8 cellular contexts compared by ENCODE assay signal in the genomic region with DNA sequence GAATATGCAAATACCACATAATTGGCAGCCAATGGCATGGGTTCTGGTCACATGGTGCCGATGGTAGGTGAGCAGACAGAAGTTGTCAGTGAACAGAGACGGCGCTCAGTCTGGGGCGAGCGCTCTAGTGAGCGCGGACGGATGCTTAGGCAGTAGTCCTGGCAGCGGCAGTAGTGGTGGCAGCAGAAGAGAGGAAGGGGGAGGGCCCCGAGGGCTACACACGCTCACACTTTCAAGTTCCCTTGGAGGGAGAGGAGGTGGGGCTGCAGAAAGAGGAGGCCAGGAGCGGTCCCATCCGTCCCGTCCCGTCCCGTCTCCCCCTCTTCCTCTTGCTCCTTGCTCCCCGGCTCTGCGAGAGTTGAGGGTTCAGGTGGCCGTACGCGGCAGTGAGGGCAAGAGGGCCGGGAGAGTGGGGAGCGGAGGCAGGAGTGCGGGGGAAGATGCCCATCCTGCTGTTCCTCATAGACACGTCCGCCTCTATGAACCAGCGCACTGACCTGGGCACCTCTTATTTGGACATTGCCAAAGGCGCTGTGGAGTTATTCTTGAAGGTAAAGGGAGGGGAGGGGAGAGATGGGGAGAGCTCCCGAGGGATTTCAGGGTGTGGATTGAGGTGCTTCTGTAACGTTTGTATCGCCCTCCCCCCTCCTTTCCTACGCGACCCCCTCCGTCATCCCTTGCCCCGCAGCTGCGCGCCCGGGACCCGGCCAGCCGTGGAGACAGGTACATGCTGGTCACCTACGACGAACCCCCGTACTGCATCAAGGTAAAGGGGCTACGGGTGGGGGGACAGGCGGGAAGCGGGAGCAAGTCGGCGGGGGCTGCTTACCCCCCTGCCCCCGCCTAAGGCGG.
A peak's percentile ranks its signal among the peaks of the same experiment; 100 is the strongest.
DNase-seq lines count a peak whose midpoint lies in the region; ATAC-seq lines count a peak whose summit lies in the region.

A gene with protein sequence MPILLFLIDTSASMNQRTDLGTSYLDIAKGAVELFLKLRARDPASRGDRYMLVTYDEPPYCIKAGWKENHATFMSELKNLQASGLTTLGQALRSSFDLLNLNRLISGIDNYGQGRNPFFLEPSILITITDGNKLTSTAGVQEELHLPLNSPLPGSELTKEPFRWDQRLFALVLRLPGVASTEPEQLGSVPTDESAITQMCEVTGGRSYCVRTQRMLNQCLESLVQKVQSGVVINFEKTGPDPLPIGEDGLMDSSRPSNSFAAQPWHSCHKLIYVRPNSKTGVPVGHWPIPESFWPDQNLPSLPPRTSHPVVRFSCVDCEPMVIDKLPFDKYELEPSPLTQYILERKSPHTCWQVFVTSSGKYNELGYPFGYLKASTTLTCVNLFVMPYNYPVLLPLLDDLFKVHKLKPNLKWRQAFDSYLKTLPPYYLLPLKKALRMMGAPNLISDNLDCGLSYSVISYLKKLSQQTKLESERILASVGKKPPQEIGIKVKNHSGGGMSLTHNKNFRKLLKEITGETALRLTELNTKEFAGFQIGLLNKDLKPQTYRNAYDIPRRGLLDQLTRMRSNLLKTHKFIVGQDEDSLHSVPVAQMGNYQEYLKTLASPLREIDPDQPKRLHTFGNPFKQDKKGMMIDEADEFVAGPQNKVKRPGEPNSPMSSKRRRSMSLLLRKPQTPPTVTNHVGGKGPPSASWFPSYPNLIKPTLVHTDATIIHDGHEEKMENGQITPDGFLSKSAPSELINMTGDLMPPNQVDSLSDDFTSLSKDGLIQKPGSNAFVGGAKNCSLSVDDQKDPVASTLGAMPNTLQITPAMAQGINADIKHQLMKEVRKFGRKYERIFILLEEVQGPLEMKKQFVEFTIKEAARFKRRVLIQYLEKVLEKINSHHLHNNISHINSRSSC (plus strand): TSS at position 108 of the 852 bp plus-strand sequence. CDS start 333 bp downstream, at position 441.

- ATAC-seq in HG02970 (IDR thresholded peaks at IDR 0.05; ENCODE audit: low FRiP score, unreplicated experiment) = peak; percentile 69

- DNase-seq in NCI-H1417 (lab: John Stamatoyannopoulos, UW) (peak; percentile 9 to 64 (median 49)), NCI-H1417 treated with DMSO at 0.1 percent for 48 hours (lab: John Stamatoyannopoulos, UW) (no peak), NCI-H2196 (lab: John Stamatoyannopoulos, UW; ENCODE audit: unreplicated experiment) (peak; percentile 73), caudate nucleus (lab: John Stamatoyannopoulos, UW) (peak; percentile 15 to 95 (median 75)), iris pigment epithelial cell (ENCODE audit: low read depth) (peak; percentile 91)
- peak; percentile 26 to 77 (median 68) for DNase-seq in activated CD4-positive, CD25-positive, alpha-beta regulatory T cell (lab: John Stamatoyannopoulos, UW)
- peak; percentile 65 for DNase-seq in stimulated activated CD4-positive, alpha-beta T cell treated with anti-CD3 and anti-CD28 coated beads, Interleukin-12 subunit alpha, Interleukin-12 subunit beta, amount 100 ng/mL, for 4 hours

- peak within 1 kb of the TSS; percentile 76 for H3K27ac ChIP-seq in caudate nucleus (ENCODE audit: low read depth, low read length)
